15 cellular contexts compared by ENCODE assay signal in the genomic region with DNA sequence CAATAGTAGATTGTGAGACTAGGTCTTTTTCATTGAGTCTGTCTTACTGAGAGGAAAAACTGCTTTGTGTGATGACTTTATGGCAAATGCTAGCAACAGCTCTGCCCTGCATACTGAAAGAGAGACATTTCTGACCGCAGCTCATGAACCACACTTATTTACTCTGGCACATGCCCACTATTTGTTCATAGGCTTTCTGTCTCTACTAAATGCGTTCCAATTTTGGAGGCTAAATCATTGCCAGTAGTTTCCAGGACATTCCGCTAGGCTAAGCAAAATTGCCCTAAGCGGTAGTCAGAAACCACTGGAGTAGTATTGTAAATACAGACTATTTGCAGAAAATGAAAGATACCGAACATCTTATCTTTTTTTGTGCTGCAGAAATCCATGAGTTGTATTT. TPM values are rescaled to one million over a fixed set of nuclear protein-coding genes. Genes with fewer than 3 reads are reported as not detected.
A peak's percentile ranks its signal among the peaks of the same experiment; 100 is the strongest.
DNase-seq lines count a peak whose midpoint lies in the region; ATAC-seq and TF ChIP-seq lines count a peak whose summit lies in the region.
"Had no signal": no experiment of that assay in that cellular context is flagged by ENCODE, and none has a peak within 500 bp of the region (broad histone marks: within the 10 kb centered on the region; RNA-seq: fewer than 3 reads in every experiment).

No MANE protein-coding gene starts in this region.

- peak overlapping the region; percentile 61 for H3K27ac Mint-ChIP-seq in MCF 10A (ENCODE audit: low read depth, unreplicated experiment)
- H3K27ac Mint-ChIP-seq: activated CD4-positive, alpha-beta T cell treated with anti-CD3 and anti-CD28 coated beads, Interleukin-2, amount 10 ng/mL, durations not matched to agents 24 days and 14 days; H9 had no signal

- POLR2A ChIA-PET in MCF 10A (lab: Yijun Ruan, JAX), result interaction anchor here (0.6 to 1.7 kb wide), 5 partner anchors 28 to 637 kb away, joined by 3 to 5 read pairs (median 3); no protein-coding TSS in a partner anchor

- H3K36me3 Mint-ChIP-seq in MCF 10A (ENCODE audit: insufficient read depth, unreplicated experiment), result no peaks in the 10 kb centered on the region

- H3K27me3 ChIP-seq in right lobe of liver, result no peaks in the 10 kb centered on the region
- H3K27me3 ChIP-seq: thyroid gland had no signal

- no TSS peak for BruUV-seq in MCF 10A (replicated peaks; lab: Mats Ljungman, UMichigan)

- ATAC-seq in right lobe of liver (peak; percentile 92 to 98 (median 96)), HG03439 (IDR thresholded peaks at IDR 0.05; ENCODE audit: unreplicated experiment) (no peak), GM19023 (IDR thresholded peaks at IDR 0.05; ENCODE audit: unreplicated experiment) (no peak), GM21423 (IDR thresholded peaks at IDR 0.05; ENCODE audit: unreplicated experiment) (no peak)

- TF ChIP-seq CTCF in MCF 10A (IDR thresholded peaks at IDR 0.05; ENCODE audit: unreplicated experiment) (no peak), right lobe of liver (IDR thresholded peaks at IDR 0.05) (peak in 3 of 4 donors; percentile 7 to 30 (median 26))

- no peaks in the 10 kb centered on the region for H3K36me3 ChIP-seq in right lobe of liver
- H3K36me3 ChIP-seq: thyroid gland had no signal

- intact Hi-C loops in MCF 10A (cut with micrococcal nuclease), result no loop called here
- intact Hi-C loops in right lobe of liver (cut with DNase I), result no loop called here

- TF ChIP-seq POLR2A in right lobe of liver (IDR thresholded peaks at IDR 0.05), result no peak

- WGBS in right lobe of liver (ENCODE audit: insufficient coverage, low coverage, low lambda C conversion rate, missing lambda C conversion rate), result 16% methylated on average over 5 of the region's 5 CpGs

- H3K4me3 ChIP-seq in right lobe of liver, result no peak overlapping the region
- H3K4me3 ChIP-seq: thyroid gland had no signal

- no peak overlapping the region for H3K4me3 Mint-ChIP-seq in MCF 10A (ENCODE audit: unreplicated experiment)
- H3K4me3 Mint-ChIP-seq: activated CD4-positive, alpha-beta T cell treated with anti-CD3 and anti-CD28 coated beads, Interleukin-2, amount 10 ng/mL, durations not matched to agents 24 days and 14 days; H9 had no signal

- H3K9me3 ChIP-seq in right lobe of liver, result no peaks in the 10 kb centered on the region
- H3K9me3 ChIP-seq: thyroid gland had no signal

- H3K4me1 ChIP-seq in right lobe of liver, result peaks cover 0 to 14% (median 6%) of the 10 kb centered on the region in 4 donors
- H3K4me1 ChIP-seq: thyroid gland had no signal

- DNase-seq in Ammon's horn (ENCODE audit: low spot score), result peak; percentile 5
- peak; percentile 55 for DNase-seq in NCI-H2081 treated with DMSO at 0.1 percent for 48 hours (lab: John Stamatoyannopoulos, UW)
- DNase-seq in MCF 10A (ENCODE audit: unreplicated experiment), result peak; percentile 67
- peak in 1 of 3 donors; percentile 74 for DNase-seq in right lobe of liver
- no peak for DNase-seq in 8988T
- DNase-seq: activated CD4-positive, alpha-beta T cell treated with anti-CD3 and anti-CD28 coated beads, Interleukin-2, amount 10 ng/mL, durations not matched to agents 24 days and 14 days; cortex of kidney; H9; Karpas-422; NCI-H446 treated with DMSO at 0.1 percent for 48 hours; thyroid gland had no signal

- H3K27me3 Mint-ChIP-seq in MCF 10A (ENCODE audit: insufficient read depth, unreplicated experiment), result no peaks in the 10 kb centered on the region

- no peaks in the 10 kb centered on the region for H3K9me3 Mint-ChIP-seq in MCF 10A (ENCODE audit: unreplicated experiment)
- H3K9me3 Mint-ChIP-seq: activated CD4-positive, alpha-beta T cell treated with anti-CD3 and anti-CD28 coated beads, Interleukin-2, amount 10 ng/mL, durations not matched to agents 24 days and 14 days; H9 had no signal

- peaks cover 40% of the 10 kb centered on the region for H3K4me1 Mint-ChIP-seq in MCF 10A (ENCODE audit: insufficient read depth, unreplicated experiment)
- H3K4me1 Mint-ChIP-seq: activated CD4-positive, alpha-beta T cell treated with anti-CD3 and anti-CD28 coated beads, Interleukin-2, amount 10 ng/mL, durations not matched to agents 24 days and 14 days; H9 had no signal

- CTCF ChIA-PET in MCF 10A (lab: Yijun Ruan, JAX), result interaction anchor here (0.6 to 1.9 kb wide), 3 partner anchors 12 to 176 kb away, joined by 3 to 6 read pairs (median 3); no protein-coding TSS in a partner anchor

- peak overlapping the region in 2 of 3 donors; percentile 63 to 88 for H3K27ac ChIP-seq in right lobe of liver
- H3K27ac ChIP-seq: thyroid gland had no signal

RNA-seq across cellular contexts. Expression of a gene that starts 55.6 kb away (rescaled TPM):
- total RNA-seq in MCF 10A (2022), result not detected in 2 replicates
- not detected for total RNA-seq in right lobe of liver
- total RNA-seq: activated CD4-positive, alpha-beta T cell treated with anti-CD3 and anti-CD28 coated beads, Interleukin-2, amount 10 ng/mL, durations not matched to agents 24 days and 14 days; mesenteric fat pad had no signal

Comparison
In these comparisons a context has a peak if more than half of its experiments do, and no peak if none do; other contexts are left out.
1. ATAC-seq: peak in right lobe of liver (4 of 4); none in HG03439 (single experiment), GM19023 (single experiment) and GM21423 (single experiment).